In the genomic region with DNA sequence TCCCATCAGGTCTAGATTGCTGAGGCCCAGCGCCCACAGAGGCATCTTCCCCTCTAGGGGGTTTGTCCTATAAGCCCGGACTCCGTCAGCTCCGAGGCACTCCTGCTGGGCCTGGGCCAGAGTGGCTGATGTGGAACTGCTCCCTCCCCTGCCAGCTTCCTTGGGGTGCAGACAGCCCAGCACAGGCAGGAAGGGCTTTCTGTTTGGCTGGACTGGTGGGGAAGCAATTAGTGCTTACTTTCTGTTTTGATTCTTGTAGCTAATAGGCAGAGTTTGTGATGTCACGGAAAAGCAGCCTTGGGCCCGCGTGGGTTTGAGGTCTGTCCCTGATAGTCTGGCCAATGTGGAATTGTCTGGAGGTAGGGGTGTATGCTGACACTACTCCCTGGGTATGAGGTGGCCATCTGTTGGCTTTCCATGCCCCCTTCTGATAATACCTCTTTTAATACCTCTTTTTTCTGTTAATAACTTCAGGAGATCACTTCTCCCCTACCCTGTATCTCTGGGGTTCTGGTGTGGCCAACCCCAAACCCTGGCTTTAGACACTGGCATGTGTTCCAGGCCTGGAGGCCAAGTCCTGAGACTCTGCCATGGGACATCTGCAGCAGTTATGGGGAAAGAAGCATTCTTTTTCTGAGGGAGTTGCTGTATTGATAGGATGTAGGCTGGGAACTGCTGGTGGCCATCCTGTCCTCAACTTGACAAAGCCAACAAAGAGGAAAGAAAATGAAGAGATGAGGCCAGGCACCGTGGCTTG, we compare ENCODE assay signal across 9 cellular contexts.
DNase-seq lines count a peak whose midpoint lies in the region; ATAC-seq and TF ChIP-seq lines count a peak whose summit lies in the region.
"Had no signal": no experiment of that assay in that cellular context is flagged by ENCODE, and none has a peak within 500 bp of the region (broad histone marks: within the 10 kb centered on the region; RNA-seq: fewer than 3 reads in every experiment).

No MANE protein-coding gene starts in this region.

- no peaks in the 10 kb centered on the region for H3K27me3 Mint-ChIP-seq in activated CD4-positive, alpha-beta T cell treated with anti-CD3 and anti-CD28 coated beads, Interleukin-2, amount 10 ng/mL, durations not matched to agents 24 days and 14 days
- H3K27me3 Mint-ChIP-seq: activated naive CD4-positive, alpha-beta T cell treated with anti-CD3 and anti-CD28 coated beads, Interleukin-2, amount 50 U/mL, for 24 hours had no signal

- in situ Hi-C loops in astrocyte of the spinal cord (cut with HindIII; ENCODE audit: low sequenced_read_pairs): no loop called here

- H3K4me3 ChIP-seq in astrocyte of the spinal cord (ENCODE audit: low read depth, low read length) (no peak overlapping the region), uterus (no peak overlapping the region)

- H3K27me3 ChIP-seq in uterus: no peaks in the 10 kb centered on the region

- peak overlapping the region; percentile 69 to 80 for H3K27ac ChIP-seq in uterus

- H3K4me1 Mint-ChIP-seq in activated CD4-positive, alpha-beta T cell treated with anti-CD3 and anti-CD28 coated beads, Interleukin-2, amount 10 ng/mL, durations not matched to agents 24 days and 14 days: peaks cover 10% of the 10 kb centered on the region
- H3K4me1 Mint-ChIP-seq: activated naive CD4-positive, alpha-beta T cell treated with anti-CD3 and anti-CD28 coated beads, Interleukin-2, amount 50 U/mL, for 24 hours had no signal

- H3K9me3 ChIP-seq in uterus: no peaks in the 10 kb centered on the region

- no peaks in the 10 kb centered on the region for H3K36me3 Mint-ChIP-seq in activated CD4-positive, alpha-beta T cell treated with anti-CD3 and anti-CD28 coated beads, Interleukin-2, amount 10 ng/mL, durations not matched to agents 24 days and 14 days (ENCODE audit: low read depth)
- H3K36me3 Mint-ChIP-seq: activated naive CD4-positive, alpha-beta T cell treated with anti-CD3 and anti-CD28 coated beads, Interleukin-2, amount 50 U/mL, for 24 hours had no signal

- H3K36me3 ChIP-seq in uterus: no peaks in the 10 kb centered on the region

- intact Hi-C loops in activated CD4-positive, alpha-beta T cell treated with anti-CD3 and anti-CD28 coated beads, Interleukin-2, amount 10 ng/mL, durations not matched to agents 24 days and 14 days (cut with micrococcal nuclease): no loop called here
- intact Hi-C loops in uterus (cut with DNase I; ENCODE audit: low total_unique reads): no loop called here

- no peak for ATAC-seq in HG03520 (IDR thresholded peaks at IDR 0.05; ENCODE audit: unreplicated experiment)

- TF ChIP-seq CTCF in astrocyte of the spinal cord (IDR thresholded peaks at IDR 0.05; ENCODE audit: low read depth, low read length): no peak
- no peak for TF ChIP-seq CTCF in uterus (IDR thresholded peaks at IDR 0.05)

- H3K9me3 Mint-ChIP-seq in activated CD4-positive, alpha-beta T cell treated with anti-CD3 and anti-CD28 coated beads, Interleukin-2, amount 10 ng/mL, durations not matched to agents 24 days and 14 days: no peaks in the 10 kb centered on the region
- H3K9me3 Mint-ChIP-seq: activated naive CD4-positive, alpha-beta T cell treated with anti-CD3 and anti-CD28 coated beads, Interleukin-2, amount 50 U/mL, for 24 hours had no signal

- no peak for TF ChIP-seq POLR2A in uterus (IDR thresholded peaks at IDR 0.05)

- H3K4me1 ChIP-seq in uterus: peaks cover 13 to 16% of the 10 kb centered on the region in 2 donors

- H3K4me3 Mint-ChIP-seq in activated CD4-positive, alpha-beta T cell treated with anti-CD3 and anti-CD28 coated beads, Interleukin-2, amount 10 ng/mL, durations not matched to agents 24 days and 14 days: no peak overlapping the region
- H3K4me3 Mint-ChIP-seq: activated naive CD4-positive, alpha-beta T cell treated with anti-CD3 and anti-CD28 coated beads, Interleukin-2, amount 50 U/mL, for 24 hours had no signal

- peak; percentile 60 for DNase-seq in activated CD4-positive, alpha-beta T cell treated with anti-CD3 and anti-CD28 coated beads, Interleukin-2, amount 10 ng/mL, durations not matched to agents 24 days and 14 days
- DNase-seq in activated CD4-positive, alpha-beta T cell treated with anti-CD3 and anti-CD28 coated beads, Interleukin-2, amount 50 U/mL, for 4 hours: no peak
- DNase-seq in astrocyte of the spinal cord (ENCODE audit: low read depth, low spot score) (peak; percentile 68), medulla oblongata (ENCODE audit: extremely low spot score) (peak; percentile 81), uterus (peak; percentile 42 to 61), DMS153 (lab: John Stamatoyannopoulos, UW) (no peak)
- no peak for DNase-seq in effector CD4-positive, alpha-beta T cell

- no peak overlapping the region for H3K27ac Mint-ChIP-seq in activated CD4-positive, alpha-beta T cell treated with anti-CD3 and anti-CD28 coated beads, Interleukin-2, amount 10 ng/mL, durations not matched to agents 24 days and 14 days
- H3K27ac Mint-ChIP-seq: activated naive CD4-positive, alpha-beta T cell treated with anti-CD3 and anti-CD28 coated beads, Interleukin-2, amount 50 U/mL, for 24 hours had no signal

Comparison
In these comparisons a context has a peak if more than half of its experiments do, and no peak if none do; other contexts are left out.
1. DNase-seq: peak in activated CD4-positive, alpha-beta T cell treated with anti-CD3 and anti-CD28 coated beads, Interleukin-2, amount 10 ng/mL, durations not matched to agents 24 days and 14 days (single experiment), astrocyte of the spinal cord (single experiment), medulla oblongata (single experiment) and uterus (2 of 2); none in activated CD4-positive, alpha-beta T cell treated with anti-CD3 and anti-CD28 coated beads, Interleukin-2, amount 50 U/mL, for 4 hours (0 of 2), DMS153 (single experiment) and effector CD4-positive, alpha-beta T cell (single experiment).